ENCODE assay signal across 17 cellular contexts in the genomic region with DNA sequence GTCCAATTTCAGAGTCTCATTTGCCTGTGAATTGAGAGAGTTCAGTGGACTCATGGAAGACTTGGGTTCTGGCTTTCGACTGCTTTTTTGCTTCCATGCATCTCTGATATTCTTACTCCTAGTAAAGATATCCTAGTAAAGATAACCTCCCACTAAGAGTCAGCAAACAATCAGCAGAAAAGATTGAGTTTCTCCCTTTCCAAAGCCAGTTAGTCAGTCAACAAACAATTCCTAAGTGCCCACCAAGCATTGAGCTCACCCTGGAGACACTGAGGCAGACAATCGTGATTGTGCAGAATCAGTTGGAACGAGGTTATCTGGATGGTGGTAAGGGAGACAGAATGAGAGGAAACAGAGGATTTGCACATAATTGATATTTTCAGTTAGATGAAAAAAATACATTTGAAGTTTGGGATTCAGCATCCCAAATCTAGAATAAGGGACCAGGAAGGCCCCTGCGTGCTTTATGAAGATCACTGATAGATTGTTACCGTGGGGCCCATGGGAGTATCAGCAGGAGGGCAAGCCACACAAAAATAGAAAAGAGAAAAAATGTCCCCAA.
A peak's percentile ranks its signal among the peaks of the same experiment; 100 is the strongest.
DNase-seq lines count a peak whose midpoint lies in the region; ATAC-seq and TF ChIP-seq lines count a peak whose summit lies in the region.
"Had no signal": no experiment of that assay in that cellular context is flagged by ENCODE, and none has a peak within 500 bp of the region (broad histone marks: within the 10 kb centered on the region; RNA-seq: fewer than 3 reads in every experiment).

No MANE protein-coding gene starts in this region.

- TF ChIP-seq CTCF in heart left ventricle (IDR thresholded peaks at IDR 0.05), result no peak
- no peak for TF ChIP-seq CTCF in natural killer cell (IDR thresholded peaks at IDR 0.05)
- no peak for TF ChIP-seq CTCF in tibial nerve (IDR thresholded peaks at IDR 0.05)

- H3K27ac Mint-ChIP-seq in natural killer cell (peak overlapping the region; percentile 27 to 96), T-helper 17 cell (no peak overlapping the region)
- H3K27ac Mint-ChIP-seq: activated CD4-positive, alpha-beta T cell treated with anti-CD3 and anti-CD28 coated beads for 36 hours; activated naive CD8-positive, alpha-beta T cell treated with anti-CD3 and anti-CD28 coated beads, Interleukin-2, amount 10 ng/mL, durations not matched to agents 7 days and 5 days; activated T-helper 2 cell treated with anti-CD3 and anti-CD28 coated beads, Interferon-gamma antibody, Interleukin-2, Interleukin-4, amounts not matched to agents 10 μg/mL and 5 μg/mL and 100 μg/mL, durations not matched to agents 14 hours and 24 hours and 36 hours; CD4-positive, alpha-beta T cell had no signal

- H3K27me3 ChIP-seq in heart left ventricle (no peaks in the 10 kb centered on the region), adipocyte (replicated peaks; ENCODE audit: control insufficient read depth, insufficient read depth, low read length) (no peaks in the 10 kb centered on the region), tibial nerve (no peaks in the 10 kb centered on the region)
- H3K27me3 ChIP-seq: Peyer's patch, upper lobe of right lung had no signal

- intact Hi-C loops in heart left ventricle (cut with DNase I), result loop anchor here in 9 of 10 donors (2.0 to 10.0 kb wide), 11 partner anchors 35 to 185 kb away; a partner anchor contains a TSS
- intact Hi-C loops in Right ventricle myocardium inferior (cut with DNase I), result loop anchor here (5.0 kb wide), 3 partner anchors 50 to 185 kb away; no protein-coding TSS in a partner anchor
- intact Hi-C loops in natural killer cell (cut with micrococcal nuclease), result loop anchor here (5.0 kb wide), 1 partner anchor 90 kb away; no protein-coding TSS in a partner anchor

- ATAC-seq in heart left ventricle, result no peak
- no peak for ATAC-seq in Right ventricle myocardium inferior
- no peak for ATAC-seq in natural killer cell
- no peak for ATAC-seq in GM19397 (IDR thresholded peaks at IDR 0.05; ENCODE audit: unreplicated experiment)
- ATAC-seq in GM21576 (IDR thresholded peaks at IDR 0.05; ENCODE audit: unreplicated experiment), result no peak
- ATAC-seq in T-helper 17 cell, result no peak
- ATAC-seq: activated CD4-positive, alpha-beta T cell treated with anti-CD3 and anti-CD28 coated beads for 36 hours; stimulated activated memory B cell treated with anti-CD40 and anti-IgM and Interleukin-4, amounts not matched to agents 10 μg/mL and 1 μg/mL and 100 μg/mL, for 72 hours; upper lobe of right lung had no signal

- DNase-seq in heart left ventricle (no peak), Right ventricle myocardium inferior (ENCODE audit: missing footprints) (no peak), adipocyte (ENCODE audit: low read depth) (no peak), natural killer cell (no peak), tibial nerve (ENCODE audit: low spot score in 2 of 2) (no peak), T-helper 17 cell (no peak)
- DNase-seq: activated CD4-positive, alpha-beta T cell treated with anti-CD3 and anti-CD28 coated beads for 36 hours; activated naive CD8-positive, alpha-beta T cell treated with anti-CD3 and anti-CD28 coated beads, Interleukin-2, amount 10 ng/mL, durations not matched to agents 7 days and 5 days; CD4-positive, alpha-beta T cell; left colon; NCI-H1694 treated with DMSO at 0.1 percent for 48 hours; Peyer's patch; upper lobe of right lung had no signal

- H3K27me3 Mint-ChIP-seq in natural killer cell (ENCODE audit: low read depth in 2 of 2), result no peaks in the 10 kb centered on the region
- H3K27me3 Mint-ChIP-seq in T-helper 17 cell, result no peaks in the 10 kb centered on the region
- H3K27me3 Mint-ChIP-seq: activated CD4-positive, alpha-beta T cell treated with anti-CD3 and anti-CD28 coated beads for 36 hours; activated naive CD8-positive, alpha-beta T cell treated with anti-CD3 and anti-CD28 coated beads, Interleukin-2, amount 10 ng/mL, durations not matched to agents 7 days and 5 days; CD4-positive, alpha-beta T cell; stimulated activated memory B cell treated with anti-CD40 and anti-IgM and Interleukin-4, amounts not matched to agents 10 μg/mL and 1 μg/mL and 100 μg/mL, for 72 hours had no signal

- H3K4me1 Mint-ChIP-seq in natural killer cell (peaks cover 42 to 45% of the 10 kb centered on the region in 2 donors), T-helper 17 cell (peaks cover 12% of the 10 kb centered on the region)

- TF ChIP-seq EP300 in tibial nerve (IDR thresholded peaks at IDR 0.05), result no peak

- H3K36me3 Mint-ChIP-seq in natural killer cell, result peaks cover 6% of the 10 kb centered on the region
- no peaks in the 10 kb centered on the region for H3K36me3 Mint-ChIP-seq in T-helper 17 cell (ENCODE audit: low read depth)

- H3K36me3 ChIP-seq in heart left ventricle (no peaks in the 10 kb centered on the region), adipocyte (ENCODE audit: control insufficient read depth, insufficient read depth, low read length, severe bottlenecking) (no peaks in the 10 kb centered on the region), tibial nerve (no peaks in the 10 kb centered on the region)
- H3K36me3 ChIP-seq: Peyer's patch, upper lobe of right lung had no signal

- H3K4me3 ChIP-seq in heart left ventricle (no peak overlapping the region), adipocyte (ENCODE audit: low read length) (no peak overlapping the region), tibial nerve (no peak overlapping the region)
- H3K4me3 ChIP-seq: Peyer's patch, upper lobe of right lung had no signal

- H3K4me1 ChIP-seq in heart left ventricle, result peaks cover 0 to 58% (median 36%) of the 10 kb centered on the region in 12 donors
- peaks cover 38% of the 10 kb centered on the region for H3K4me1 ChIP-seq in adipocyte (ENCODE audit: control insufficient read depth, insufficient read depth, low read length)
- peaks cover 0 to 29% (median 12%) of the 10 kb centered on the region in 4 donors for H3K4me1 ChIP-seq in tibial nerve

- H3K4me3 Mint-ChIP-seq in natural killer cell (no peak overlapping the region), T-helper 17 cell (no peak overlapping the region)
- H3K4me3 Mint-ChIP-seq: activated CD4-positive, alpha-beta T cell treated with anti-CD3 and anti-CD28 coated beads for 36 hours; CD4-positive, alpha-beta T cell; stimulated activated memory B cell treated with anti-CD40 and anti-IgM and Interleukin-4, amounts not matched to agents 10 μg/mL and 1 μg/mL and 100 μg/mL, for 72 hours had no signal

- no peaks in the 10 kb centered on the region for H3K9me3 ChIP-seq in heart left ventricle
- no peaks in the 10 kb centered on the region for H3K9me3 ChIP-seq in adipocyte (ENCODE audit: control insufficient read depth, low read length)
- H3K9me3 ChIP-seq in tibial nerve, result no peaks in the 10 kb centered on the region
- no peaks in the 10 kb centered on the region for H3K9me3 ChIP-seq in T-helper 17 cell (ENCODE audit: control insufficient read depth, low read length, poor library complexity, severe bottlenecking)
- H3K9me3 ChIP-seq: Peyer's patch, upper lobe of right lung had no signal

- WGBS in heart left ventricle, 4 donors, result 40 to 54% (median 44%) methylated on average over 5 of the region's 5 CpGs
- 79 to 84% methylated on average over 5 of the region's 5 CpGs for WGBS in tibial nerve, 2 donors

- H3K9me3 Mint-ChIP-seq in natural killer cell, result peaks cover 0 to 2% of the 10 kb centered on the region in 2 donors
- H3K9me3 Mint-ChIP-seq: activated naive CD8-positive, alpha-beta T cell treated with anti-CD3 and anti-CD28 coated beads, Interleukin-2, amount 10 ng/mL, durations not matched to agents 7 days and 5 days; activated T-helper 2 cell treated with anti-CD3 and anti-CD28 coated beads, Interferon-gamma antibody, Interleukin-2, Interleukin-4, amounts not matched to agents 10 μg/mL and 5 μg/mL and 100 μg/mL, durations not matched to agents 14 hours and 24 hours and 36 hours; CD4-positive, alpha-beta T cell; stimulated activated memory B cell treated with anti-CD40 and anti-IgM and Interleukin-4, amounts not matched to agents 10 μg/mL and 1 μg/mL and 100 μg/mL, for 72 hours had no signal

- no peak for TF ChIP-seq POLR2A in heart left ventricle (IDR thresholded peaks at IDR 0.05)
- no peak for TF ChIP-seq POLR2A in tibial nerve (IDR thresholded peaks at IDR 0.05)

- H3K9ac ChIP-seq in adipocyte (ENCODE audit: low read length), result peak overlapping the region; percentile 65

- H3K27ac ChIP-seq in heart left ventricle (peak overlapping the region in 9 of 12 donors; percentile 75 to 92 (median 86)), tibial nerve (peak overlapping the region in 3 of 4 donors; percentile 72 to 84 (median 84))
